3 cellular contexts compared by ENCODE assay signal in genomic region chr2:30707304-30707903, GRCh38.
TF ChIP-seq lines count a peak whose summit lies in the region.

No MANE protein-coding gene starts in this region.

TF ChIP-seq in IMR-90, 13 proteins besides CTCF, POLR2A, EP300 and RAD21:
- TF ChIP-seq CHD1 (IDR thresholded peaks at IDR 0.05; ENCODE audit: low read depth, low read length) (no peak), ELK1 (IDR thresholded peaks at IDR 0.05; ENCODE audit: borderline replicate concordance, low read depth, low read length) (no peak), NFE2L2 (IDR thresholded peaks at IDR 0.05; ENCODE audit: low read depth, low read length) (no peak), FOS (IDR thresholded peaks at IDR 0.05; ENCODE audit: low read depth, low read length) (no peak), MXI1 (IDR thresholded peaks at IDR 0.05; ENCODE audit: borderline replicate concordance, low read depth, low read length) (no peak), MAFK (IDR thresholded peaks at IDR 0.05; ENCODE audit: low read depth, low read length) (no peak), MAZ (IDR thresholded peaks at IDR 0.05; ENCODE audit: borderline replicate concordance, low read depth, low read length) (no peak), RFX5 (IDR thresholded peaks at IDR 0.05; ENCODE audit: low read depth, low read length) (no peak), CEBPB (IDR thresholded peaks at IDR 0.05; ENCODE audit: low read depth, low read length) (no peak), SMC3 (IDR thresholded peaks at IDR 0.05; ENCODE audit: low read depth, low read length) (no peak), RCOR1 (IDR thresholded peaks at IDR 0.05; ENCODE audit: insufficient replicate concordance, low read length) (no peak), BHLHE40 (IDR thresholded peaks at IDR 0.05; ENCODE audit: low read depth, low read length) (no peak), USF2 (IDR thresholded peaks at IDR 0.05; ENCODE audit: low read depth, low read length) (no peak)

TF ChIP-seq in K562, 482 proteins besides CTCF, POLR2A, EP300 and RAD21:
- TF ChIP-seq BCOR (IDR thresholded peaks at IDR 0.05) (peak; percentile 51; the same call in 1 of the 2 replicates), MYNN (IDR thresholded peaks at IDR 0.05) (no peak), MYNN (CRISPR knock-in tag; IDR thresholded peaks at IDR 0.05) (no peak), CREB1 (IDR thresholded peaks at IDR 0.05) (no peak), CREB1 (CRISPR knock-in tag; IDR thresholded peaks at IDR 0.05) (peak; percentile 19; the same call in 1 of the 2 replicates), RCOR1 (IDR thresholded peaks at IDR 0.05; ENCODE audit: borderline replicate concordance in 1 of 2, low read depth in 2 of 2, low read length in 2 of 2) (0 out of 4 replicates have a peak, but pooled peaks of 1 of the 2 experiments have one; percentile 3), RBM25 (IDR thresholded peaks at IDR 0.05; ENCODE audit: low read depth, low read length, severe bottlenecking) (peak; percentile 67)

TF ChIP-seq in WTC11, 78 proteins besides CTCF, POLR2A, EP300 and RAD21:
- TF ChIP-seq FOXP1 (CRISPR knock-in tag; IDR thresholded peaks at IDR 0.05; ENCODE audit: borderline replicate concordance) (no peak), HMGA2 (CRISPR knock-in tag; IDR thresholded peaks at IDR 0.05) (no peak), GTF2I (CRISPR knock-in tag; conservative IDR thresholded peaks at IDR 0.05) (no peak), ZBTB21 (CRISPR knock-in tag; IDR thresholded peaks at IDR 0.05; ENCODE audit: borderline replicate concordance) (no peak), USF1 (CRISPR knock-in tag; IDR thresholded peaks at IDR 0.05) (no peak), ATF6 (CRISPR knock-in tag; IDR thresholded peaks at IDR 0.05) (no peak), ZNF396 (CRISPR knock-in tag; IDR thresholded peaks at IDR 0.05; ENCODE audit: borderline replicate concordance) (no peak), PREB (CRISPR knock-in tag; IDR thresholded peaks at IDR 0.05; ENCODE audit: borderline replicate concordance) (no peak), TP53 (CRISPR knock-in tag; IDR thresholded peaks at IDR 0.05) (no peak), JUN (CRISPR knock-in tag; IDR thresholded peaks at IDR 0.05) (no peak), ZNF512 (CRISPR knock-in tag; IDR thresholded peaks at IDR 0.05; ENCODE audit: borderline replicate concordance) (no peak), HMGXB4 (CRISPR knock-in tag; IDR thresholded peaks at IDR 0.05) (no peak), ZNF121 (CRISPR knock-in tag; IDR thresholded peaks at IDR 0.05) (no peak), PRRX2 (CRISPR knock-in tag; IDR thresholded peaks at IDR 0.05) (no peak), SOX15 (CRISPR knock-in tag; IDR thresholded peaks at IDR 0.05) (no peak), ZBTB43 (CRISPR knock-in tag; IDR thresholded peaks at IDR 0.05) (no peak)
TF ChIP-seq in WTC11: peak in this region for 0.
